Comparison of ENCODE assay signal across 9 cellular contexts in the genomic region with DNA sequence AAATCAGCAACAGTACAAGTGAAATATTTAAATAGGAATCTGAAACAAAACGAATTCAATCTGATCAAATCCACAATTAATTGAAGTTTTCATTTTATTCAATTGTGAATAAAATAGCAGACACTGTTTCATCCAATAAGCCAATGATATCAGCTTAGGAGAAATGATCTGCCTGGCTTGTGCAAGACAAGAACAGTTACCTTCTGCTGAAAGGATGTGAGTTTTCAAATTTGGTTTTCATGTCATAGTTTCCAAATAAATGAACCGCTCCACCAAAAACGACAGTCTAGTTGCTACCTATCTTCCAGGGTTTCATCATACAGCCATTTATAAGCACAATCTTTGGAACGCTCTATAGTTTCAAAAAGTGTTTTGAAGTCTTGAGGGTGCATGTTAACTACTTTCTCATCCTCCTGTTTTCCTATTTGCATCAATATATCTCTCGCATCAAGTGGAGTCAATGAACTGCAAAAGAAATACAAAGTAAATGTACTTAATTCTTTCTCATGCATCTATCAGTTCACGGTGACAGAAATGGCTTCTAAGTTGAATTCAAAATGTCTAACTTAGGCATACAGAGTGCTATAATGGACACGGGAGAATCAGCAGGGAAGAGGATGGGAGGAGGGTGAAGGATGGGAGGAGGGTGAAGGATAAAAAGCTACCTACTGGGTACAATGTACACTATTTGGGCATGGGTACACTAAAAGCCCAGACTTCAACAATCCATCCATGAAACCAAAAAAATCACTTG.
"Had no signal": no experiment of that assay in that cellular context is flagged by ENCODE, and none has a peak within 500 bp of the region (broad histone marks: within the 10 kb centered on the region; RNA-seq: fewer than 3 reads in every experiment).

No MANE protein-coding gene starts in this region.

- ATAC-seq: HCT116 had no signal

- H3K27ac ChIP-seq: HL-60, KMS-11 had no signal

- H3K4me2 ChIP-seq: KMS-11 had no signal

- H3K4me3 Mint-ChIP-seq: HFFc6 had no signal

- H3K9me3 ChIP-seq: HAP-1 had no signal

- H3K27ac Mint-ChIP-seq: HFFc6 had no signal

- DNase-seq: GOT3, H7, HFFc6, IMR-90, KBM-7 had no signal

- H3K9ac ChIP-seq: KMS-11 had no signal

- H3K9me3 Mint-ChIP-seq: HFFc6 had no signal

- H3K4me3 ChIP-seq: HAP-1 had no signal
